In the genomic region with DNA sequence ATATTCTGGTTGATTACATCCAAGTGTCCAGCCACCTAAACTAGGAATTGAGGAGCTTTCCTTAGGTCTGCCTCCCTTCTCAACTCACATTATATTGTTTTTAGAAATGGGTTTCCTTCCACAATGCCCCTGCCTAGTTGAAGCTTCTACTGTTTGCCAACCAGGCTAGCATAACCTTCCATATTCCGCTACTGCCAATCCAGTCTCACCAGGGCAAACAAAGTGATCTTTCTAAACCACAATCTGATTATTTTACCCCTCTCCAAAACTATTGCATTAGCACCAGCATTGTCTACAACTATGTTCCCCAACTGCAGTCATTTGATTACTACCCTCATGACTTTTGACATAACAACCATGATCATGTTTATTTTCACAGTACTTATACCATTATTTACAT, we compare ENCODE assay signal across 35 cellular contexts.
"Had no signal": no experiment of that assay in that cellular context is flagged by ENCODE, and none has a peak within 500 bp of the region (broad histone marks: within the 10 kb centered on the region; RNA-seq: fewer than 3 reads in every experiment).

No MANE protein-coding gene starts in this region.

- DNase-seq: Karpas-422, Kasumi-1, MG63, MM.1S, MV-4-11, NCI-H1048, NCI-H1092, NCI-H1092 treated with DMSO at 0.1 percent for 48 hours, NCI-H1105, NCI-H1105 treated with DMSO at 0.1 percent for 48 hours, NCI-H1417, NCI-H1417 treated with DMSO at 0.1 percent for 48 hours, NCI-H1436, NCI-H1436 treated with DMSO at 0.1 percent for 48 hours, NCI-H146, NCI-H1694, NCI-H1694 treated with DMSO at 0.1 percent for 48 hours, NCI-H187, NCI-H187 treated with DMSO at 0.1 percent for 48 hours, NCI-H1930, NCI-H2029, NCI-H2029 treated with DMSO at 0.1 percent for 48 hours, NCI-H2081, NCI-H2081 treated with DMSO at 0.1 percent for 48 hours, NCI-H2107, NCI-H2171, NCI-H2171 treated with DMSO at 0.1 percent for 48 hours, NCI-H2227 treated with DMSO at 0.1 percent for 48 hours, NCI-H226, NCI-H345, NCI-H446, NCI-H446 treated with DMSO at 0.1 percent for 48 hours, NCI-H510A, NCI-H510A treated with DMSO at 0.1 percent for 48 hours, NCI-H524 had no signal

- H3K4me3 ChIP-seq: MG63 had no signal

- H3K9me3 ChIP-seq: MG63 had no signal

- H3K27me3 ChIP-seq: MG63 had no signal

- H3K36me3 ChIP-seq: MG63 had no signal
